In the genomic region with DNA sequence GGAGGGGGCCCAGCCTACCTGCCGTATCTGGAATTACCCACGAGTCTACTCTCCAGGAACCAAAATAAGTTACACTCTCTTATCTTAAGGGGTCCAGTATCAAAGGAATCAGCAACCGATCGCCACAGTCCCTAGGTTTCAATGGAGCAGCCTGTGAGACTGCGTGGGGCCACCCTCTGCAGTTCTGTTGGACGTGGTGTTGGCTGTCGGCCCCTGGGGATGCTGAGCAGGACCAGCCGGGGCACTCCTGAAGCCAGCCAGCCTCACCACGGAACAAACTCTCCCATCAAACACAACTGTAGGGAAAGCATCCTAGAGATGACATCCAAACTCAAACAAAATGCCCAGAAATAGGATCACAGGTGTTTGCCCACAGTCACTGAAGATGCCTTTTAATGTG, we compare ENCODE assay signal across 1 cellular context.
TF ChIP-seq lines count a peak whose summit lies in the region.

No MANE protein-coding gene starts in this region.

TF ChIP-seq in IMR-90, 13 proteins besides CTCF, POLR2A, EP300 and RAD21:
- no peak for TF ChIP-seq FOS (IDR thresholded peaks at IDR 0.05; ENCODE audit: low read depth, low read length)
